14 cellular contexts compared by ENCODE assay signal in the genomic region with DNA sequence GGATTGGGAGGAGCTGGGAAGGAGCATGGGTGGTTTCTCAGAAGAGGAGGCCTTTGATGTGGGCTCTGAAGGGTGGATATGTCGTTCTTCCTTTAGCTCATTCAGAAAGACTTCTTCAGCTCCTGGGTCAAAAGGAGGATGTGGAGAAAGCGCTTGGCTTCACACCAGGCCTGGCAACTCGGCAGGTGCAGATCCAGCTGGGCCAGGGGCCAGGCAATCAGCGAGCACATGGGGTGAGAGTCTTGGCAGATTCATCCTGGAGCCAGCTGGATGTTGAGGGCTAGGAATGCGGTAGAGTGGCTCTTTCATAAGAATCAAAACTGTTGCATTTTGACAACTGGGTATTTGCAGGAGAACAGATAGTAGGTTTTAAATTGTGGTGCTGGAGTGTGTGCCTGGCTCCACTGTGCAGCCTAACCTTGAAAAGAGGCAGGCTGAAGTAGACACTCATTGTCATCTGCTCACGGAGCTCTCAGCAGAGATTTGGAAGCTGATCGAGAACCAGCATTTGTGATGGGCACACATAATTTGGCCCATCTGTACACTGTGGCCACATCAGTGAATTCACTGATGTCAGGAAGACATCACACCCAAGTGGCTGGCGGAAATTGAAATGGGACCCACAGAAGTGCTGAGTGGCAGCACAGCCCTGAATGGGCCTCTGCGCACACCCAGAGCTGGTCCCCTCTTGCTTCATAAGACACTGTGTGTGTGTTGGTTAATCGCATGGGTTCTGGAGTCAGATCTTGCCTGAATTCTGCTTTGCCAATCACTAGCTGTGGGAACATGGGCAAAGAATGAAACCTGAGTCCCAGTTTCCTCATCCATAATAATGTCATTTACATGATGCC.
A peak's percentile ranks its signal among the peaks of the same experiment; 100 is the strongest.
DNase-seq lines count a peak whose midpoint lies in the region; ATAC-seq and TF ChIP-seq lines count a peak whose summit lies in the region.
"Had no signal": no experiment of that assay in that cellular context is flagged by ENCODE, and none has a peak within 500 bp of the region (broad histone marks: within the 10 kb centered on the region; RNA-seq: fewer than 3 reads in every experiment).

No MANE protein-coding gene starts in this region.

- H3K9me3 ChIP-seq in right atrium auricular region (no peaks in the 10 kb centered on the region), lung (ENCODE audit: control insufficient read depth in 2 of 2, insufficient read depth in 1 of 2, low read length in 1 of 2) (no peaks in the 10 kb centered on the region), upper lobe of left lung (no peaks in the 10 kb centered on the region), HAP-1 (no peaks in the 10 kb centered on the region; the same call in 1 of the 2 replicates)
- H3K9me3 ChIP-seq: stomach had no signal

- no peak for TF ChIP-seq CTCF in right atrium auricular region (IDR thresholded peaks at IDR 0.05)
- TF ChIP-seq CTCF in lung (IDR thresholded peaks at IDR 0.05; ENCODE audit: control extremely low read depth, extremely low read depth): no peak
- TF ChIP-seq CTCF in upper lobe of left lung (IDR thresholded peaks at IDR 0.05): no peak

- H3K36me3 ChIP-seq in right atrium auricular region (no peaks in the 10 kb centered on the region), lung (ENCODE audit: control insufficient read depth in 2 of 2, insufficient read depth in 2 of 2, low read length in 2 of 2) (no peaks in the 10 kb centered on the region), upper lobe of left lung (no peaks in the 10 kb centered on the region), HAP-1 (replicated peaks) (no peaks in the 10 kb centered on the region)
- H3K36me3 ChIP-seq: stomach had no signal

- H3K27ac ChIP-seq in right atrium auricular region (peak overlapping the region in 1 of 2 donors; percentile 8), lung (ENCODE audit: low read depth in 1 of 2, low read length in 1 of 2) (peak overlapping the region in 1 of 2 donors; percentile 9), upper lobe of left lung (no peak overlapping the region)
- H3K27ac ChIP-seq: KMS-11, stomach had no signal

- H3K9me3 Mint-ChIP-seq in activated naive CD8-positive, alpha-beta T cell (ENCODE audit: low read depth): no peaks in the 10 kb centered on the region
- H3K9me3 Mint-ChIP-seq: naive B cell had no signal

- no peak for TF ChIP-seq POLR2A in upper lobe of left lung (IDR thresholded peaks at IDR 0.05)

- intact Hi-C loops in Right ventricle myocardium inferior (cut with DNase I): no loop called here

- H3K4me3 ChIP-seq in right atrium auricular region (no peak overlapping the region), lung (no peak overlapping the region), upper lobe of left lung (no peak overlapping the region), HAP-1 (no peak overlapping the region)
- H3K4me3 ChIP-seq: stomach had no signal

- H3K27me3 ChIP-seq in right atrium auricular region: no peaks in the 10 kb centered on the region
- H3K27me3 ChIP-seq in lung (ENCODE audit: control insufficient read depth, insufficient read depth): no peaks in the 10 kb centered on the region
- H3K27me3 ChIP-seq in upper lobe of left lung: no peaks in the 10 kb centered on the region
- H3K27me3 ChIP-seq in HAP-1 (ENCODE audit: low read depth): no peaks in the 10 kb centered on the region
- H3K27me3 ChIP-seq: stomach had no signal

- WGBS in lung, 2 donors: 65 to 73% methylated on average over 10 of the region's 10 CpGs
- 53 to 69% methylated on average over 10 of the region's 10 CpGs for WGBS in upper lobe of left lung, 2 donors

- no peaks in the 10 kb centered on the region for H3K27me3 Mint-ChIP-seq in activated naive CD8-positive, alpha-beta T cell
- H3K27me3 Mint-ChIP-seq: naive B cell had no signal

- H3K4me1 ChIP-seq in right atrium auricular region: peaks cover 0 to 30% of the 10 kb centered on the region in 2 donors
- peaks cover 5 to 8% of the 10 kb centered on the region in 2 donors for H3K4me1 ChIP-seq in lung (ENCODE audit: control insufficient read depth in 2 of 2, insufficient read depth in 2 of 2, low read length in 2 of 2)
- H3K4me1 ChIP-seq in upper lobe of left lung: peaks cover 0 to 8% (median 3%) of the 10 kb centered on the region in 4 donors
- H3K4me1 ChIP-seq in HAP-1: no peaks in the 10 kb centered on the region

- peak overlapping the region; percentile 58 for H3K27ac Mint-ChIP-seq in activated naive CD8-positive, alpha-beta T cell
- H3K27ac Mint-ChIP-seq: naive B cell had no signal

- no peak for TF ChIP-seq EP300 in upper lobe of left lung (IDR thresholded peaks at IDR 0.05)

- H3K4me3 Mint-ChIP-seq in activated naive CD8-positive, alpha-beta T cell: no peak overlapping the region
- H3K4me3 Mint-ChIP-seq: naive B cell had no signal

- ATAC-seq in Right ventricle myocardium inferior: peak; percentile 79
- peak; percentile 49 for ATAC-seq in lung (ENCODE audit: insufficient read depth, low FRiP score)
- peak; percentile 26 to 51 for ATAC-seq in upper lobe of left lung (ENCODE audit: low FRiP score in 2 of 2)
- ATAC-seq in GM19324 (IDR thresholded peaks at IDR 0.05; ENCODE audit: low FRiP score, unreplicated experiment): no peak
- ATAC-seq: SK-N-SH treated with all-trans-retinoic acid at 6 μM for 48 hours had no signal

- in situ Hi-C loops in HAP-1 (cut with MboI; ENCODE audit: low sequenced_read_pairs): no loop called here

- peaks cover 55% of the 10 kb centered on the region for H3K4me1 Mint-ChIP-seq in activated naive CD8-positive, alpha-beta T cell (ENCODE audit: low read depth)
- H3K4me1 Mint-ChIP-seq: naive B cell had no signal

- H3K36me3 Mint-ChIP-seq in activated naive CD8-positive, alpha-beta T cell: peaks cover 4% of the 10 kb centered on the region
- H3K36me3 Mint-ChIP-seq: naive B cell had no signal

- peak; percentile 71 for DNase-seq in Right ventricle myocardium inferior (ENCODE audit: missing footprints)
- DNase-seq in right atrium auricular region (ENCODE audit: low spot score): no peak
- peak; percentile 69 for DNase-seq in lung (ENCODE audit: low spot score)
- peak; percentile 41 to 61 for DNase-seq in upper lobe of left lung
- no peak for DNase-seq in NCI-H2171 (lab: John Stamatoyannopoulos, UW)
- no peak for DNase-seq in HAP-1 (ENCODE audit: low spot score in 2 of 2)
- DNase-seq: AML-193, naive B cell, NCI-H524 treated with DMSO at 0.1 percent for 48 hours, stomach had no signal

Comparison
In these comparisons a context has a peak if more than half of its experiments do, and no peak if none do; other contexts are left out.
1. DNase-seq: peak in Right ventricle myocardium inferior (single experiment), lung (single experiment) and upper lobe of left lung (2 of 2); none in right atrium auricular region (single experiment), NCI-H2171 (single experiment) and HAP-1 (0 of 2).